In genomic region chr19:51570962-51571575, GRCh38 we compare ENCODE assay signal across 8 cellular contexts. TPM values are rescaled to one million over a fixed set of nuclear protein-coding genes. Genes with fewer than 3 reads are reported as not detected.
A peak's percentile ranks its signal among the peaks of the same experiment; 100 is the strongest.
DNase-seq lines count a peak whose midpoint lies in the region; ATAC-seq lines count a peak whose summit lies in the region.

Gene ZNF175 (plus strand): TSS chr19:51571283. CDS start chr19:51573330, 2,047 bp downstream.

- peaks cover 21% of the 10 kb centered on the region for H3K4me1 Mint-ChIP-seq in activated CD4-positive, alpha-beta T cell treated with anti-CD3 and anti-CD28 coated beads, Interleukin-2, amount 10 ng/mL, durations not matched to agents 24 days and 14 days

- peaks cover 18% of the 10 kb centered on the region for H3K4me1 ChIP-seq in ACC112 (ENCODE audit: control insufficient read depth, insufficient read depth, low read length, unreplicated experiment)

- H3K27me3 ChIP-seq in ACC112 (ENCODE audit: insufficient read depth, low read length), result peaks cover 33% of the 10 kb centered on the region

- peak within 1 kb of the TSS; percentile 92 for H3K4me3 Mint-ChIP-seq in activated CD4-positive, alpha-beta T cell treated with anti-CD3 and anti-CD28 coated beads, Interleukin-2, amount 10 ng/mL, durations not matched to agents 24 days and 14 days

- peak within 1 kb of the TSS; percentile 91 for H3K4me3 ChIP-seq in ACC112 (ENCODE audit: low read depth, low read length)

- DNase-seq in NCI-H510A treated with DMSO at 0.1 percent for 48 hours (lab: John Stamatoyannopoulos, UW) (peak; percentile 63), dedifferentiated amniotic fluid mesenchymal stem cell (ENCODE audit: extremely low spot score) (peak; percentile 98), left colon (peak; percentile 93 to 95)
- DNase-seq in activated CD4-positive, alpha-beta T cell treated with anti-CD3 and anti-CD28 coated beads, Interleukin-2, amount 10 ng/mL, durations not matched to agents 24 days and 14 days, result peak; percentile 93
- peak; percentile 77 to 80 (median 78) for DNase-seq in stimulated activated CD4-positive, alpha-beta T cell treated with anti-CD3 and anti-CD28 coated beads, Interleukin-1b, Interleukin-23, amount 100 ng/mL, for 24 hours (ENCODE audit: low read depth in 4 of 4, low spot score in 1 of 4)

- H2AFZ ChIP-seq in ACC112 (ENCODE audit: low read length, unreplicated experiment), result peak within 1 kb of the TSS; percentile 55

- intact Hi-C loops in activated CD4-positive, alpha-beta T cell treated with anti-CD3 and anti-CD28 coated beads, Interleukin-2, amount 10 ng/mL, durations not matched to agents 24 days and 14 days (cut with micrococcal nuclease), result loop anchor here (1.0 kb wide), 1 partner anchor 23 kb away; no protein-coding TSS in a partner anchor
- intact Hi-C loops in left colon (cut with DNase I, micrococcal nuclease), result no loop called here

- ATAC-seq in GM18870 (IDR thresholded peaks at IDR 0.05; ENCODE audit: unreplicated experiment) (peak; percentile 88), HG03175 (IDR thresholded peaks at IDR 0.05; ENCODE audit: unreplicated experiment) (peak; percentile 83), left colon (peak; percentile 100)

- H3K79me2 ChIP-seq in ACC112 (ENCODE audit: control insufficient read depth, insufficient read depth, low read length, unreplicated experiment), result peaks cover 20% of the 10 kb centered on the region

- H3K9me3 Mint-ChIP-seq in activated CD4-positive, alpha-beta T cell treated with anti-CD3 and anti-CD28 coated beads, Interleukin-2, amount 10 ng/mL, durations not matched to agents 24 days and 14 days, result peaks cover 18% of the 10 kb centered on the region

- peak within 1 kb of the TSS; percentile 84 for H3K27ac ChIP-seq in ACC112 (ENCODE audit: low read depth, low read length)

- H3K36me3 ChIP-seq in ACC112 (ENCODE audit: insufficient read depth, low read length), result no peaks in the 10 kb centered on the region

- peaks cover 15% of the 10 kb centered on the region for H3K27me3 Mint-ChIP-seq in activated CD4-positive, alpha-beta T cell treated with anti-CD3 and anti-CD28 coated beads, Interleukin-2, amount 10 ng/mL, durations not matched to agents 24 days and 14 days

- peak within 1 kb of the TSS; percentile 84 for H3K27ac Mint-ChIP-seq in activated CD4-positive, alpha-beta T cell treated with anti-CD3 and anti-CD28 coated beads, Interleukin-2, amount 10 ng/mL, durations not matched to agents 24 days and 14 days

- peaks cover 24% of the 10 kb centered on the region for H3K36me3 Mint-ChIP-seq in activated CD4-positive, alpha-beta T cell treated with anti-CD3 and anti-CD28 coated beads, Interleukin-2, amount 10 ng/mL, durations not matched to agents 24 days and 14 days (ENCODE audit: low read depth)

RNA-seq across cellular contexts. Expression of gene ZNF175, which starts in this region (rescaled TPM):
- total RNA-seq in activated CD4-positive, alpha-beta T cell treated with anti-CD3 and anti-CD28 coated beads, Interleukin-2, amount 10 ng/mL, durations not matched to agents 24 days and 14 days, result 8.5 and 10.2 TPM in 2 replicates
- 1 to 10 TPM; 7.7 to 8.0 TPM for total RNA-seq in left colon

Comparison
In these comparisons a context has a peak if more than half of its experiments do, and no peak if none do; other contexts are left out.
1. Peak in every context shown above with its lines: DNase-seq, ATAC-seq, H3K4me3 ChIP-seq and H3K27ac ChIP-seq.